Comparison of ENCODE assay signal across 8 cellular contexts in genomic region chr15:29139540-29140459, GRCh38.
DNase-seq lines count a peak whose midpoint lies in the region; TF ChIP-seq lines count a peak whose summit lies in the region.

No MANE protein-coding gene starts in this region.

- peak; percentile 98 for TF ChIP-seq CTCF in 22Rv1 (IDR thresholded peaks at IDR 0.05)
- TF ChIP-seq CTCF in GM12875 (IDR thresholded peaks at IDR 0.05; ENCODE audit: borderline replicate concordance, insufficient read depth, low read depth, low read length): peak; percentile 87
- peak; percentile 98 for TF ChIP-seq CTCF in astrocyte of the spinal cord (IDR thresholded peaks at IDR 0.05; ENCODE audit: low read depth, low read length)

- no peaks in the 10 kb centered on the region for H3K9me3 ChIP-seq in iPS-18c (ENCODE audit: control insufficient read depth, insufficient read depth, low read length)

- in situ Hi-C loops in astrocyte of the spinal cord (cut with HindIII; ENCODE audit: low sequenced_read_pairs): no loop called here

- DNase-seq in HuH-7 (ENCODE audit: low spot score) (peak; percentile 83), T-helper 2 cell (peak in 3 of 5 experiments; percentile 24 to 60 (median 27)), astrocyte of the spinal cord (ENCODE audit: low read depth, low spot score) (peak; percentile 55), GF-D8 (lab: John Stamatoyannopoulos, UW) (no peak)
- DNase-seq in stimulated activated CD4-positive, alpha-beta T cell treated with anti-CD3 and anti-CD28 coated beads, Interleukin-1b, Interleukin-23, amount 100 ng/mL, for 1 hour (ENCODE audit: low read depth in 2 of 2): peak; percentile 7 to 38

- H3K27ac ChIP-seq in 22Rv1: no peak overlapping the region

- no peak overlapping the region for H3K4me3 ChIP-seq in GM12875 (ENCODE audit: low read depth, low read length)
- H3K4me3 ChIP-seq in astrocyte of the spinal cord (ENCODE audit: low read depth, low read length): no peak overlapping the region
- H3K4me3 ChIP-seq in iPS-18c (ENCODE audit: insufficient read depth, low read depth, low read length): peak overlapping the region; percentile 22; the same call in 1 of the 2 replicates
